In genomic region chr19:10662384-10663251, GRCh38 we compare ENCODE assay signal across 11 cellular contexts. TPM values are rescaled to one million over a fixed set of nuclear protein-coding genes. Genes with fewer than 3 reads are reported as not detected.
A peak's percentile ranks its signal among the peaks of the same experiment; 100 is the strongest.
DNase-seq lines count a peak whose midpoint lies in the region; ATAC-seq and TF ChIP-seq lines count a peak whose summit lies in the region.
"Had no signal": no experiment of that assay in that cellular context is flagged by ENCODE, and none has a peak within 500 bp of the region (broad histone marks: within the 10 kb centered on the region; RNA-seq: fewer than 3 reads in every experiment).

No MANE protein-coding gene starts in this region.

- H3K4me3 Mint-ChIP-seq in CD4-positive, CD25-positive, alpha-beta regulatory T cell: peak overlapping the region in 3 of 4 donors; percentile 41 to 56 (median 55)
- peak overlapping the region in 2 of 3 experiments; percentile 8 to 40 for H3K4me3 Mint-ChIP-seq in nephron

- no peak for ATAC-seq in CD4-positive, CD25-positive, alpha-beta regulatory T cell (ENCODE audit: low read depth in 2 of 2)
- no peak for ATAC-seq in HG03135 (IDR thresholded peaks at IDR 0.05; ENCODE audit: unreplicated experiment)

- H3K27ac Mint-ChIP-seq in CD4-positive, CD25-positive, alpha-beta regulatory T cell: peak overlapping the region in 2 of 3 donors; percentile 60 to 77
- H3K27ac Mint-ChIP-seq in nephron: peak overlapping the region; percentile 40 to 81 (median 42)

- no peaks in the 10 kb centered on the region for H3K27me3 Mint-ChIP-seq in CD4-positive, CD25-positive, alpha-beta regulatory T cell
- H3K27me3 Mint-ChIP-seq in nephron (ENCODE audit: low read depth): no peaks in the 10 kb centered on the region

- peaks cover 12% of the 10 kb centered on the region for H3K36me3 Mint-ChIP-seq in CD4-positive, CD25-positive, alpha-beta regulatory T cell
- H3K36me3 Mint-ChIP-seq in nephron (ENCODE audit: low read depth): peaks cover 31% of the 10 kb centered on the region

- no peak for TF ChIP-seq EP300 in Ishikawa (IDR thresholded peaks at IDR 0.05; ENCODE audit: borderline replicate concordance)

- H3K9me3 Mint-ChIP-seq in CD4-positive, CD25-positive, alpha-beta regulatory T cell: no peaks in the 10 kb centered on the region
- H3K9me3 Mint-ChIP-seq in nephron: no peaks in the 10 kb centered on the region

- TF ChIP-seq CTCF in astrocyte of the cerebellum (IDR thresholded peaks at IDR 0.05; ENCODE audit: low read depth, low read length, missing control alignments) (no peak), nephron (IDR thresholded peaks at IDR 0.05; ENCODE audit: unreplicated experiment in 3 of 3) (no peak)

- H3K4me1 ChIP-seq in CD4-positive, CD25-positive, alpha-beta regulatory T cell (ENCODE audit: control insufficient read depth, insufficient read depth, low read length, poor library complexity, severe bottlenecking): peaks cover 47% of the 10 kb centered on the region

- no peak for TF ChIP-seq RAD21 in Ishikawa (IDR thresholded peaks at IDR 0.05; ENCODE audit: low read depth)

- DNase-seq in CD4-positive, CD25-positive, alpha-beta regulatory T cell: no peak
- DNase-seq in astrocyte of the cerebellum (ENCODE audit: low read depth) (peak; percentile 27), SKM-1 (lab: John Stamatoyannopoulos, UW; ENCODE audit: unreplicated experiment) (no peak), NCI-H345 (lab: John Stamatoyannopoulos, UW) (no peak), AG20443 (ENCODE audit: low spot score) (no peak)
- DNase-seq: GDM1, NCI-H2081 treated with DMSO at 0.1 percent for 48 hours had no signal

- H3K27me3 ChIP-seq in CD4-positive, CD25-positive, alpha-beta regulatory T cell (ENCODE audit: control insufficient read depth, insufficient read depth, low read length): no peaks in the 10 kb centered on the region
- H3K27me3 ChIP-seq: breast epithelium had no signal

- no peak overlapping the region for H3K4me3 ChIP-seq in CD4-positive, CD25-positive, alpha-beta regulatory T cell (ENCODE audit: low read depth, low read length)
- no peak overlapping the region for H3K4me3 ChIP-seq in astrocyte of the cerebellum (ENCODE audit: low read depth, low read length)

- peaks cover 19% of the 10 kb centered on the region for H3K36me3 ChIP-seq in CD4-positive, CD25-positive, alpha-beta regulatory T cell (ENCODE audit: control insufficient read depth, insufficient read depth, low read length)
- H3K36me3 ChIP-seq: breast epithelium had no signal

- H3K27ac ChIP-seq in CD4-positive, CD25-positive, alpha-beta regulatory T cell (ENCODE audit: insufficient read depth, low read length, poor library complexity, severe bottlenecking): no peak overlapping the region

- H3K4me1 Mint-ChIP-seq in CD4-positive, CD25-positive, alpha-beta regulatory T cell: peaks cover 15 to 79% (median 27%) of the 10 kb centered on the region in 4 donors
- peaks cover 28% of the 10 kb centered on the region for H3K4me1 Mint-ChIP-seq in nephron

- no peaks in the 10 kb centered on the region for H3K9me3 ChIP-seq in CD4-positive, CD25-positive, alpha-beta regulatory T cell (ENCODE audit: control insufficient read depth in 2 of 2, low read length in 2 of 2)
- H3K9me3 ChIP-seq: breast epithelium had no signal

- in situ Hi-C loops in astrocyte of the cerebellum (cut with HindIII; ENCODE audit: low sequenced_read_pairs): no loop called here

TF ChIP-seq in Ishikawa, 13 proteins besides CTCF, POLR2A, EP300 and RAD21:
- TF ChIP-seq USF1 (IDR thresholded peaks at IDR 0.05): no peak
- no peak for TF ChIP-seq ZBTB7A (IDR thresholded peaks at IDR 0.05; ENCODE audit: low read depth)
- no peak for TF ChIP-seq YY1 (IDR thresholded peaks at IDR 0.05; ENCODE audit: low read depth)
- no peak for TF ChIP-seq TCF12 (IDR thresholded peaks at IDR 0.05; ENCODE audit: low read depth)
- TF ChIP-seq FOXM1 (IDR thresholded peaks at IDR 0.05; ENCODE audit: borderline replicate concordance, low read depth): no peak
- TF ChIP-seq CREB1 (IDR thresholded peaks at IDR 0.05; ENCODE audit: low read depth): no peak
- peak; percentile 72 for TF ChIP-seq EGR1 (IDR thresholded peaks at IDR 0.05)
- TF ChIP-seq MAX (IDR thresholded peaks at IDR 0.05): no peak
- TF ChIP-seq NFIC (IDR thresholded peaks at IDR 0.05): peak; percentile 66
- no peak for TF ChIP-seq TEAD4 (IDR thresholded peaks at IDR 0.05)
- no peak for TF ChIP-seq REST (IDR thresholded peaks at IDR 0.05; ENCODE audit: low read depth)
- 0 out of 2 replicates have a peak, but pooled peaks have one; percentile 20 for TF ChIP-seq CEBPB (IDR thresholded peaks at IDR 0.05)
- no peak for TF ChIP-seq TAF1 (IDR thresholded peaks at IDR 0.05; ENCODE audit: low read depth)

RNA-seq across cellular contexts. Expression of gene ILF3, which starts 8.5 kb away (rescaled TPM):
- total RNA-seq in CD4-positive, CD25-positive, alpha-beta regulatory T cell: 444 TPM
- 10 to 100 TPM; 54.8 to 70.8 (median 62.1) TPM for polyA plus RNA-seq in CD4-positive, CD25-positive, alpha-beta regulatory T cell

RNA-seq across cellular contexts. Expression of gene SLC44A2, which starts 37.3 kb away (rescaled TPM):
- 236 TPM for total RNA-seq in CD4-positive, CD25-positive, alpha-beta regulatory T cell
- 100 to 1,000 TPM; 225 to 280 (median 255) TPM for polyA plus RNA-seq in CD4-positive, CD25-positive, alpha-beta regulatory T cell

RNA-seq across cellular contexts. Expression of gene QTRT1, which starts 38.6 kb away (rescaled TPM):
- 37.2 TPM for total RNA-seq in CD4-positive, CD25-positive, alpha-beta regulatory T cell
- polyA plus RNA-seq in CD4-positive, CD25-positive, alpha-beta regulatory T cell: 10 to 100 TPM; 30.6 to 43.7 (median 36.9) TPM

RNA-seq across cellular contexts. Expression of gene DNM2, which starts 55.3 kb away (rescaled TPM):
- total RNA-seq in CD4-positive, CD25-positive, alpha-beta regulatory T cell: 269 TPM
- 10 to 100 TPM; 61.8 to 63.6 (median 62.8) TPM for polyA plus RNA-seq in CD4-positive, CD25-positive, alpha-beta regulatory T cell
